ENCODE assay signal across 8 cellular contexts in genomic region chr20:36462440-36463211, GRCh38.
DNase-seq lines count a peak whose midpoint lies in the region; ATAC-seq and TF ChIP-seq lines count a peak whose summit lies in the region.

No MANE protein-coding gene starts in this region.

- ATAC-seq in SK-N-SH treated with all-trans-retinoic acid at 6 μM for 48 hours (peak; percentile 53), HG03342 (IDR thresholded peaks at IDR 0.05; ENCODE audit: unreplicated experiment) (no peak)

- peak; percentile 61 for DNase-seq in activated CD8-positive, alpha-beta memory T cell treated with anti-CD3 and anti-CD28 coated beads for 24 hours
- DNase-seq in activated CD8-positive, alpha-beta memory T cell treated with anti-CD3 and anti-CD28 coated beads, Interleukin-2, amount 50 U/mL, for 48 hours: no peak
- DNase-seq in epithelial cell of prostate (ENCODE audit: low read depth, low spot score) (no peak), myocyte (ENCODE audit: low read depth) (peak; percentile 93), epidermal melanocyte (ENCODE audit: insufficient read length, low spot score) (no peak), middle frontal gyrus (ENCODE audit: extremely low spot score, low spot score) (no peak)

- H3K27ac ChIP-seq in epithelial cell of prostate: peak overlapping the region; percentile 88

TF ChIP-seq in SK-N-SH treated with all-trans-retinoic acid at 6 μM for 48 hours, 23 proteins besides CTCF, POLR2A, EP300 and RAD21:
- TF ChIP-seq RARB (CRISPR knock-in tag; IDR thresholded peaks at IDR 0.05) (no peak), ZNF565 (CRISPR knock-in tag; conservative IDR thresholded peaks at IDR 0.05; ENCODE audit: low read depth) (no peak), GLIS3 (CRISPR knock-in tag; IDR thresholded peaks at IDR 0.05) (no peak), PATZ1 (CRISPR knock-in tag; IDR thresholded peaks at IDR 0.05; ENCODE audit: borderline replicate concordance) (no peak), ARNTL (CRISPR knock-in tag; IDR thresholded peaks at IDR 0.05; ENCODE audit: borderline replicate concordance, low read depth) (no peak)

Comparison
In these comparisons a context has a peak if more than half of its experiments do, and no peak if none do; other contexts are left out.
1. DNase-seq: peak in activated CD8-positive, alpha-beta memory T cell treated with anti-CD3 and anti-CD28 coated beads for 24 hours (single experiment) and myocyte (single experiment); none in activated CD8-positive, alpha-beta memory T cell treated with anti-CD3 and anti-CD28 coated beads, Interleukin-2, amount 50 U/mL, for 48 hours (single experiment), epithelial cell of prostate (single experiment), epidermal melanocyte (single experiment) and middle frontal gyrus (single experiment).